In the genomic region with DNA sequence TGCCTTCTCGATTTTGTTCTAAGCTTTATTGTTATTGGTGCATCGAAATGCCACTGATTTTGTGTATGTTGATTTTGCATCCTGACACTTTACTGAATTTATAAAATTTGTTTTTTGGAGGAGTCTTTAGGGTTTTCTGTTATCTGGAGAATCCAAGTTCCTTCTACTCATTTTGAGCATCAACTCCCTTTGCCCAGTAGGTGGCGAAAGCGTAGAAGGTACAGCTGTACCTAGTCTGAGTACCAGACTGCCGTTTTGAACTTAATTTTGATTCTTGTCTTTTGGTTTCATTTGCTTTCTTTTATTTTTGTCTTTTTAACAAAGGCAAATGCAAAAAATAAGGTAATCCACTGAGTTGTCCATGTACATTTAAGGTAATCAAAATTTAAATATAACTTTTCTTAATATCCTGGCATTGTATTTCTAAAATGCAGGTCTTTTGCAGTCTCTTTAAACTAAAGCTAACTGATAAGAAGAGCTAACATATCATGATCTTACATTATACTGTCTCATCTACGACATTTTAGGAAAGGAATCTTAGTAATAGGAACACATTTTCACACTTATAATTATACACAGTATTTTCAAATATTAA, we compare ENCODE assay signal across 8 cellular contexts.
A peak's percentile ranks its signal among the peaks of the same experiment; 100 is the strongest.
DNase-seq lines count a peak whose midpoint lies in the region; ATAC-seq, FAIRE-seq and TF ChIP-seq lines count a peak whose summit lies in the region.

No MANE protein-coding gene starts in this region.

- peak; percentile 60 for FAIRE-seq in GM18507 (lab: Jason Lieb, UNC)
- FAIRE-seq in small intestine (lab: Jason Lieb, UNC) = peak; percentile 93

- no peaks in the 10 kb centered on the region for H3K36me3 ChIP-seq in small intestine (ENCODE audit: control insufficient read depth in 2 of 2, insufficient read depth in 2 of 2, low read length in 2 of 2)

- no peaks in the 10 kb centered on the region for H3K36me3 Mint-ChIP-seq in CD4-positive, alpha-beta T cell (ENCODE audit: low read depth)
- no peaks in the 10 kb centered on the region for H3K36me3 Mint-ChIP-seq in activated T-helper 17 cell treated with anti-CD3 and anti-CD28 coated beads, Interleukin-2, amount 50 U/mL, for 72 hours (ENCODE audit: low read depth)
- H3K36me3 Mint-ChIP-seq in activated T-helper 2 cell treated with anti-CD3 and anti-CD28 coated beads, Interferon-gamma antibody, Interleukin-2, Interleukin-4, amounts not matched to agents 10 μg/mL and 5 μg/mL and 100 μg/mL, durations not matched to agents 14 hours and 24 hours and 36 hours (ENCODE audit: low read depth) = no peaks in the 10 kb centered on the region

- H3K27me3 Mint-ChIP-seq in CD4-positive, alpha-beta T cell = peaks cover 33% of the 10 kb centered on the region
- H3K27me3 Mint-ChIP-seq in activated T-helper 17 cell treated with anti-CD3 and anti-CD28 coated beads, Interleukin-2, amount 50 U/mL, for 72 hours = peaks cover 18% of the 10 kb centered on the region
- H3K27me3 Mint-ChIP-seq in activated T-helper 2 cell treated with anti-CD3 and anti-CD28 coated beads, Interferon-gamma antibody, Interleukin-2, Interleukin-4, amounts not matched to agents 10 μg/mL and 5 μg/mL and 100 μg/mL, durations not matched to agents 14 hours and 24 hours and 36 hours (ENCODE audit: low read depth) = peaks cover 11% of the 10 kb centered on the region

- H3K4me1 ChIP-seq in small intestine (ENCODE audit: control insufficient read depth in 2 of 2, insufficient read depth in 1 of 2, low read depth in 1 of 2, low read length in 1 of 2) = no peaks in the 10 kb centered on the region

- H3K4me1 Mint-ChIP-seq in CD4-positive, alpha-beta T cell (ENCODE audit: low read depth) = no peaks in the 10 kb centered on the region
- H3K4me1 Mint-ChIP-seq in activated T-helper 17 cell treated with anti-CD3 and anti-CD28 coated beads, Interleukin-2, amount 50 U/mL, for 72 hours = peaks cover 4% of the 10 kb centered on the region
- H3K4me1 Mint-ChIP-seq in activated T-helper 2 cell treated with anti-CD3 and anti-CD28 coated beads, Interferon-gamma antibody, Interleukin-2, Interleukin-4, amounts not matched to agents 10 μg/mL and 5 μg/mL and 100 μg/mL, durations not matched to agents 14 hours and 24 hours and 36 hours (ENCODE audit: low read depth) = no peaks in the 10 kb centered on the region

- POLR2A ChIA-PET in CD4-positive, alpha-beta T cell (lab: Charles Lee) = no interaction called here

- H3K27ac ChIP-seq in CD4-positive, alpha-beta T cell (ENCODE audit: low read depth, low read length) = no peak overlapping the region
- no peak overlapping the region for H3K27ac ChIP-seq in small intestine (ENCODE audit: low read depth in 1 of 2, low read length in 1 of 2)

- H3K27me3 ChIP-seq in CD4-positive, alpha-beta T cell (ENCODE audit: control insufficient read depth, insufficient read depth, low read length) = peaks cover 4% of the 10 kb centered on the region
- peaks cover 0 to 2% of the 10 kb centered on the region in 2 donors for H3K27me3 ChIP-seq in small intestine (ENCODE audit: control insufficient read depth in 2 of 2, insufficient read depth in 2 of 2, low read length in 2 of 2)

- CTCF ChIA-PET in CD4-positive, alpha-beta T cell (lab: Charles Lee) = no interaction called here

- TF ChIP-seq CTCF in CD4-positive, alpha-beta T cell (IDR thresholded peaks at IDR 0.05) = peak; percentile 24

- WGBS in small intestine, 3 donors = 4 to 5% (median 4%) methylated on average over 6 of the region's 6 CpGs

- peak; percentile 37 for ATAC-seq in CD4-positive, alpha-beta T cell (ENCODE audit: poor library complexity)
- peak; percentile 71 for ATAC-seq in HG03045 (IDR thresholded peaks at IDR 0.05; ENCODE audit: unreplicated experiment)
- ATAC-seq in activated T-helper 17 cell treated with anti-CD3 and anti-CD28 coated beads, Interleukin-2, amount 50 U/mL, for 72 hours (replicated peaks) = peak; percentile 55
- ATAC-seq in left cardiac atrium = peak; percentile 57 to 59

- DNase-seq in CD4-positive, alpha-beta T cell = no peak
- DNase-seq in GM18507 (ENCODE audit: extremely low spot score, insufficient read length, low read depth) (no peak), NCI-H2227 (lab: John Stamatoyannopoulos, UW; ENCODE audit: unreplicated experiment) (peak; percentile 67), left cardiac atrium (peak; percentile 47), small intestine (peak; percentile 74)
- no peak for DNase-seq in activated T-helper 2 cell treated with anti-CD3 and anti-CD28 coated beads, Interferon-gamma antibody, Interleukin-2, Interleukin-4, amounts not matched to agents 10 μg/mL and 5 μg/mL and 100 μg/mL, durations not matched to agents 14 hours and 24 hours and 36 hours (ENCODE audit: low spot score)

- no peak overlapping the region for H3K27ac Mint-ChIP-seq in CD4-positive, alpha-beta T cell
- no peak overlapping the region for H3K27ac Mint-ChIP-seq in activated T-helper 17 cell treated with anti-CD3 and anti-CD28 coated beads, Interleukin-2, amount 50 U/mL, for 72 hours
- H3K27ac Mint-ChIP-seq in activated T-helper 2 cell treated with anti-CD3 and anti-CD28 coated beads, Interferon-gamma antibody, Interleukin-2, Interleukin-4, amounts not matched to agents 10 μg/mL and 5 μg/mL and 100 μg/mL, durations not matched to agents 14 hours and 24 hours and 36 hours = no peak overlapping the region

- intact Hi-C loops in CD4-positive, alpha-beta T cell (cut with DNase I, micrococcal nuclease) = loop anchor here in 1 of 2 experiments (2.0 kb wide), 1 partner anchor 469 kb away; a partner anchor contains a TSS
- intact Hi-C loops in left cardiac atrium (cut with DNase I) = loop anchor here (5.0 to 10.0 kb wide), 3 partner anchors 468 to 1135 kb away; a partner anchor contains a TSS
- intact Hi-C loops in activated T-helper 2 cell treated with anti-CD3 and anti-CD28 coated beads, Interferon-gamma antibody, Interleukin-2, Interleukin-4, amounts not matched to agents 10 μg/mL and 5 μg/mL and 100 μg/mL, durations not matched to agents 14 hours and 24 hours and 36 hours (cut with micrococcal nuclease) = loop anchor here (1.0 kb wide), 1 partner anchor 469 kb away; no protein-coding TSS in a partner anchor

- H3K9me3 ChIP-seq in CD4-positive, alpha-beta T cell (ENCODE audit: control insufficient read depth, low read length) = no peaks in the 10 kb centered on the region
- no peaks in the 10 kb centered on the region for H3K9me3 ChIP-seq in small intestine (ENCODE audit: control insufficient read depth, low read depth)

- no peaks in the 10 kb centered on the region for H3K9me3 Mint-ChIP-seq in CD4-positive, alpha-beta T cell
- H3K9me3 Mint-ChIP-seq in activated T-helper 17 cell treated with anti-CD3 and anti-CD28 coated beads, Interleukin-2, amount 50 U/mL, for 72 hours = no peaks in the 10 kb centered on the region
- H3K9me3 Mint-ChIP-seq in activated T-helper 2 cell treated with anti-CD3 and anti-CD28 coated beads, Interferon-gamma antibody, Interleukin-2, Interleukin-4, amounts not matched to agents 10 μg/mL and 5 μg/mL and 100 μg/mL, durations not matched to agents 14 hours and 24 hours and 36 hours = no peaks in the 10 kb centered on the region

- H3K4me3 ChIP-seq in small intestine (ENCODE audit: low read depth in 1 of 2, low read length in 2 of 2) = no peak overlapping the region

- no peak overlapping the region for H3K4me3 Mint-ChIP-seq in CD4-positive, alpha-beta T cell
- no peak overlapping the region for H3K4me3 Mint-ChIP-seq in activated T-helper 17 cell treated with anti-CD3 and anti-CD28 coated beads, Interleukin-2, amount 50 U/mL, for 72 hours
- no peak overlapping the region for H3K4me3 Mint-ChIP-seq in activated T-helper 2 cell treated with anti-CD3 and anti-CD28 coated beads, Interferon-gamma antibody, Interleukin-2, Interleukin-4, amounts not matched to agents 10 μg/mL and 5 μg/mL and 100 μg/mL, durations not matched to agents 14 hours and 24 hours and 36 hours (ENCODE audit: low read depth)

Comparison
In these comparisons a context has a peak if more than half of its experiments do, and no peak if none do; other contexts are left out.
1. DNase-seq: peak in NCI-H2227 (single experiment), left cardiac atrium (single experiment) and small intestine (single experiment); none in CD4-positive, alpha-beta T cell (0 of 10), GM18507 (single experiment) and activated T-helper 2 cell treated with anti-CD3 and anti-CD28 coated beads, Interferon-gamma antibody, Interleukin-2, Interleukin-4, amounts not matched to agents 10 μg/mL and 5 μg/mL and 100 μg/mL, durations not matched to agents 14 hours and 24 hours and 36 hours (single experiment).
2. Peak in every context shown above with its lines, with median percentiles within 50 percentile points of each other: ATAC-seq.